24 cellular contexts compared by ENCODE assay signal in genomic region chr11:123250811-123251655, GRCh38. TPM values are rescaled to one million over a fixed set of nuclear protein-coding genes. Genes with fewer than 3 reads are reported as not detected.
DNase-seq lines count a peak whose midpoint lies in the region; ATAC-seq and TF ChIP-seq lines count a peak whose summit lies in the region.
"Had no signal": no experiment of that assay in that cellular context is flagged by ENCODE, and none has a peak within 500 bp of the region (broad histone marks: within the 10 kb centered on the region; RNA-seq: fewer than 3 reads in every experiment).

No MANE protein-coding gene starts in this region.

- H3K4me1 Mint-ChIP-seq in nephron (peaks cover 43% of the 10 kb centered on the region), natural killer cell (peaks cover 5 to 6% of the 10 kb centered on the region in 2 donors), osteocyte (ENCODE audit: unreplicated experiment) (peaks cover 6% of the 10 kb centered on the region)

- DNase-seq in vagina (ENCODE audit: extremely low spot score in 2 of 2) (no peak), natural killer cell (no peak), osteocyte (ENCODE audit: extremely low spot score, unreplicated experiment) (no peak)
- DNase-seq: activated CD4-positive, alpha-beta T cell treated with anti-CD3 and anti-CD28 coated beads, Interleukin-2, amount 50 U/mL, for 48 hours; activated naive CD4-positive, alpha-beta T cell treated with anti-CD3 and anti-CD28 coated beads, Interleukin-2, amount 50 U/mL, for 16 hours; Calu3; H9; mesendoderm; naive thymus-derived CD8-positive, alpha-beta T cell; NCI-H1436; NCI-H2081 treated with DMSO at 0.1 percent for 48 hours; NCI-H774; RPMI8226; stimulated activated CD4-positive, alpha-beta T cell treated with anti-CD3 and anti-CD28 coated beads, Interleukin-4, amount 100 ng/mL, for 24 hours; T-cell had no signal

- peaks cover 7% of the 10 kb centered on the region for H3K4me1 ChIP-seq in OCI-LY3 (ENCODE audit: low read length)
- H3K4me1 ChIP-seq in vagina = no peaks in the 10 kb centered on the region
- H3K4me1 ChIP-seq: right lobe of liver, suprapubic skin had no signal

- peaks cover 28% of the 10 kb centered on the region for H3K27me3 Mint-ChIP-seq in nephron (ENCODE audit: low read depth)
- peaks cover 19 to 36% of the 10 kb centered on the region in 2 donors for H3K27me3 Mint-ChIP-seq in natural killer cell (ENCODE audit: low read depth in 2 of 2)
- H3K27me3 Mint-ChIP-seq in osteocyte (ENCODE audit: unreplicated experiment) = peaks cover 13% of the 10 kb centered on the region

- peak overlapping the region; percentile 76; the same call in 1 of the 2 replicates for H2AFZ ChIP-seq in OCI-LY3 (ENCODE audit: low read depth, low read length)

- H3K4me3 Mint-ChIP-seq in nephron (no peak overlapping the region), natural killer cell (no peak overlapping the region), osteocyte (ENCODE audit: unreplicated experiment) (no peak overlapping the region)
- H3K4me3 Mint-ChIP-seq: CD14-positive monocyte; H9; naive thymus-derived CD8-positive, alpha-beta T cell; stimulated activated effector memory CD8-positive, alpha-beta T cell treated with anti-CD3 and anti-CD28 coated beads, Interleukin-12 subunit alpha, Interleukin-12 subunit beta, amount 100 ng/mL, for 72 hours; T-cell had no signal

- H3K9me3 ChIP-seq in OCI-LY3 (ENCODE audit: insufficient read depth, low read length) (no peaks in the 10 kb centered on the region), vagina (no peaks in the 10 kb centered on the region)
- H3K9me3 ChIP-seq: right lobe of liver, SJSA1, suprapubic skin had no signal

- ATAC-seq in natural killer cell = no peak
- ATAC-seq in GM21390 (IDR thresholded peaks at IDR 0.05; ENCODE audit: unreplicated experiment) = no peak
- ATAC-seq: naive thymus-derived CD8-positive, alpha-beta T cell; stimulated activated effector memory CD8-positive, alpha-beta T cell treated with anti-CD3 and anti-CD28 coated beads, Interleukin-12 subunit alpha, Interleukin-12 subunit beta, amount 100 ng/mL, for 72 hours; T-cell had no signal

- H3K36me3 ChIP-seq in OCI-LY3 (replicated peaks; ENCODE audit: low read depth, low read length) = no peaks in the 10 kb centered on the region
- no peaks in the 10 kb centered on the region for H3K36me3 ChIP-seq in vagina
- H3K36me3 ChIP-seq: right lobe of liver, SJSA1, suprapubic skin had no signal

- TF ChIP-seq POLR2A in vagina (IDR thresholded peaks at IDR 0.05) = no peak

- H3K4me3 ChIP-seq in OCI-LY3 (ENCODE audit: low read length) (peak overlapping the region; percentile 34), vagina (no peak overlapping the region)
- H3K4me3 ChIP-seq: right lobe of liver, SJSA1, suprapubic skin had no signal

- H3K79me2 ChIP-seq in OCI-LY3 (ENCODE audit: low read length) = no peaks in the 10 kb centered on the region

- H3K27me3 ChIP-seq in OCI-LY3 (ENCODE audit: low read depth, low read length) (peaks cover 26% of the 10 kb centered on the region), vagina (no peaks in the 10 kb centered on the region)
- H3K27me3 ChIP-seq: right lobe of liver, SJSA1, suprapubic skin had no signal

- H3K27ac Mint-ChIP-seq in nephron (peak overlapping the region in 2 of 3 experiments; percentile 3 to 5), natural killer cell (no peak overlapping the region), osteocyte (ENCODE audit: unreplicated experiment) (no peak overlapping the region)
- H3K27ac Mint-ChIP-seq: CD14-positive monocyte; H9; stimulated activated effector memory CD8-positive, alpha-beta T cell treated with anti-CD3 and anti-CD28 coated beads, Interleukin-12 subunit alpha, Interleukin-12 subunit beta, amount 100 ng/mL, for 72 hours; T-cell had no signal

- TF ChIP-seq CTCF in OCI-LY3 (IDR thresholded peaks at IDR 0.05; ENCODE audit: low read depth, low read length) (no peak), nephron (IDR thresholded peaks at IDR 0.05; ENCODE audit: unreplicated experiment in 3 of 3) (no peak), vagina (IDR thresholded peaks at IDR 0.05) (no peak), natural killer cell (IDR thresholded peaks at IDR 0.05) (no peak), osteocyte (IDR thresholded peaks at IDR 0.05) (no peak)

- H3K27ac ChIP-seq in OCI-LY3 (ENCODE audit: low read length) (no peak overlapping the region), cingulate gyrus (ENCODE audit: low read depth, low read length) (peak overlapping the region; percentile 19), vagina (peak overlapping the region; percentile 52)
- H3K27ac ChIP-seq: right lobe of liver, SJSA1, suprapubic skin had no signal

- no peak overlapping the region for H3K9ac ChIP-seq in OCI-LY3 (ENCODE audit: low read length)

- H4K20me1 ChIP-seq in OCI-LY3 (ENCODE audit: insufficient read depth, low read length) = no peaks in the 10 kb centered on the region

- intact Hi-C loops in vagina (cut with DNase I) (no loop called here), natural killer cell (cut with micrococcal nuclease) (no loop called here)

- H3K9me3 Mint-ChIP-seq in nephron (no peaks in the 10 kb centered on the region), natural killer cell (no peaks in the 10 kb centered on the region), osteocyte (ENCODE audit: unreplicated experiment) (no peaks in the 10 kb centered on the region)
- H3K9me3 Mint-ChIP-seq: H9; stimulated activated effector memory CD8-positive, alpha-beta T cell treated with anti-CD3 and anti-CD28 coated beads, Interleukin-12 subunit alpha, Interleukin-12 subunit beta, amount 100 ng/mL, for 72 hours; T-cell had no signal

- H3K36me3 Mint-ChIP-seq in nephron (ENCODE audit: low read depth) = no peaks in the 10 kb centered on the region
- no peaks in the 10 kb centered on the region for H3K36me3 Mint-ChIP-seq in natural killer cell
- no peaks in the 10 kb centered on the region for H3K36me3 Mint-ChIP-seq in osteocyte (ENCODE audit: unreplicated experiment)
- H3K36me3 Mint-ChIP-seq: CD14-positive monocyte; naive thymus-derived CD8-positive, alpha-beta T cell; T-cell had no signal

- H3K4me2 ChIP-seq in OCI-LY3 (ENCODE audit: low read length) = peak overlapping the region; percentile 42

RNA-seq across cellular contexts. Expression of gene CLMP, which starts 56.0 kb away (rescaled TPM):
- total RNA-seq in vagina = 99.4 TPM
- under 1 TPM in 2 of 3 donors, not detected in 1; 0.07 to 0.45 TPM for total RNA-seq in natural killer cell
- 22.7 and 24.8 TPM in 2 replicates for total RNA-seq in osteocyte
- total RNA-seq: Calu3 had no signal

Comparison
In these comparisons a context has a peak if more than half of its experiments do, and no peak if none do; other contexts are left out.
1. H3K27ac Mint-ChIP-seq: peak in nephron (2 of 3); none in natural killer cell (0 of 2) and osteocyte (single experiment).
2. RNA of gene CLMP, which starts 56.0 kb away (total RNA-seq): 99.4 TPM in vagina (single experiment) and 22.7 to 24.8 TPM in osteocyte; 0.07 to 0.45 TPM in natural killer cell; every median in the first group is over 10 times any median in the second.